ENCODE assay signal across 19 cellular contexts in the genomic region with DNA sequence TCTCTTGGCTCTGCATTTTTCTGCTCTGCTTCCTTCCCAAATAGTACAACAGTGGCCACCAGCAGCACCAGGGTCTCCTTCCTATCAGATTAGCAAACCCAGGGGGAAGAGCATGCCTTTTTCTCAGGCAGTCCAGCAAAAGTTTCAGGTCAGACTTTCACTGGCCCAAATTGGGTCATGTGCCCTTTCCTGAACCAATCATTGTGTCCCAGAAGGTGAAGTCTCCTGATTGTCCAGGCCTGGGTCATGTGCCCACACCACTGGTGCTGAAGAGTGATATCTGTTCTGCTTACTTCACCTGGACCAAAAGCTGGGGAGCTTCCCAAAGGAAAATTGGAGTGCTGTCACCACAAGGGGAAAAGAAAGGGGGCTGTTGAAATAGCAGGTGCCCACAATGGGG.
"Had no signal": no experiment of that assay in that cellular context is flagged by ENCODE, and none has a peak within 500 bp of the region (broad histone marks: within the 10 kb centered on the region; RNA-seq: fewer than 3 reads in every experiment).

No MANE protein-coding gene starts in this region.

- ATAC-seq: T-cell had no signal

- DNase-seq: Kasumi-1, MM.1S, NCI-H1092 treated with DMSO at 0.1 percent for 48 hours, NCI-H1436, NCI-H187, NCI-H2029, NCI-H2081 treated with DMSO at 0.1 percent for 48 hours, NCI-H2171, NCI-H226, NCI-H446, NCI-H510A, NCI-H524 treated with DMSO at 0.1 percent for 48 hours, NCI-H69, NCI-H774, RPMI8226, SHP77, SK-N-SH, SW 1271, T-cell had no signal
